Comparison of ENCODE assay signal across 1 cellular context in the genomic region with DNA sequence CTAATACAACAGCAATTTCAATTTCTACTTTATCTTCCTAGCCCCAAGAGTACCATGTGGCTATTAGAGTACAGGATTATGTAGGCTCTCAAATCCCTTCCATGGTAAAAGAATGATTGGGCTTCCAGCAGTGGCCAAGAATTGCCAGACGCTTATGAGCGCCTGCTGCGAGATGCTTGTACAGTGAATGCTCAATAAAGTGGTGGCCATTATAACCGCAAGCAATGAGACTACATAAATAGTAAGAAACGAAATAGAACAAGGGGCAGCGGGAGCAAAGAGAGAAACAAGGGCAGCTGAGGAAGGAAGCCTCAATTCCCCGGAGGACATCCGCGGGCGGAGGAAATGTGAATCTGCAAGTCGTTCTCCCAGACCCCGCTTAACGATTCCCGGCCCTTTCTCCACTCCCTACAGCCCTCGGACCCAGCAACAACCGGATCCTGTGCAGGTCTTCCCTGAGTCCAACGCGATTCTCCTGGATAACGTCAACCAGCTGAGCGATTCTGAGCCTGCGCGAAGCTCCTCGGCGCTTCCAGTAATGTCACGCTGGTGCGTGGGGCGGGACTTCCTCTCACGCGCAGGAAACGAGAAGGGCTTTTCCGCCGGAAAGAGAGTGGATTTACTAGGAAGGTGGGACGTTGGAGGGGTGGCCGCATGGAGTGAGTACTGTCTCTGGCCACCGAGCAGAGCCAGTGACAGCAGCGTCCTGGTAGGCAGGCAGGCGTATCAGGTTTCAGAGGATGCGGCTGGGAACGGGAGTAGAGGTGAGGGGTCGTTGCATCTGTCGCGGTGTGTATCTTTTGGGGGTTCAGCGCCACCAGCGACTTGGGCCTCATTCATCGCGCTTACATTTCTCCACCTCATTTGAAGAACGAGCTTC.
TF ChIP-seq lines count a peak whose summit lies in the region.

No MANE protein-coding gene starts in this region.

TF ChIP-seq in HepG2, 621 proteins besides CTCF, POLR2A, EP300 and RAD21 (continues in another document):
- TF ChIP-seq, protein P1, sequence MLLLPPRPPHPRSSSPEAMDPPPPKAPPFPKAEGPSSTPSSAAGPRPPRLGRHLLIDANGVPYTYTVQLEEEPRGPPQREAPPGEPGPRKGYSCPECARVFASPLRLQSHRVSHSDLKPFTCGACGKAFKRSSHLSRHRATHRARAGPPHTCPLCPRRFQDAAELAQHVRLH (CRISPR knock-in tag; IDR thresholded peaks at IDR 0.05; ENCODE audit: borderline replicate concordance, low read depth) = no peak; the same call in 1 of the 2 replicates
- TF ChIP-seq, protein P2, sequence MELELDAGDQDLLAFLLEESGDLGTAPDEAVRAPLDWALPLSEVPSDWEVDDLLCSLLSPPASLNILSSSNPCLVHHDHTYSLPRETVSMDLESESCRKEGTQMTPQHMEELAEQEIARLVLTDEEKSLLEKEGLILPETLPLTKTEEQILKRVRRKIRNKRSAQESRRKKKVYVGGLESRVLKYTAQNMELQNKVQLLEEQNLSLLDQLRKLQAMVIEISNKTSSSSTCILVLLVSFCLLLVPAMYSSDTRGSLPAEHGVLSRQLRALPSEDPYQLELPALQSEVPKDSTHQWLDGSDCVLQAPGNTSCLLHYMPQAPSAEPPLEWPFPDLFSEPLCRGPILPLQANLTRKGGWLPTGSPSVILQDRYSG (CRISPR knock-in tag; IDR thresholded peaks at IDR 0.05) = no peak; the same call in 1 of the 2 replicates
- TF ChIP-seq, protein P3, sequence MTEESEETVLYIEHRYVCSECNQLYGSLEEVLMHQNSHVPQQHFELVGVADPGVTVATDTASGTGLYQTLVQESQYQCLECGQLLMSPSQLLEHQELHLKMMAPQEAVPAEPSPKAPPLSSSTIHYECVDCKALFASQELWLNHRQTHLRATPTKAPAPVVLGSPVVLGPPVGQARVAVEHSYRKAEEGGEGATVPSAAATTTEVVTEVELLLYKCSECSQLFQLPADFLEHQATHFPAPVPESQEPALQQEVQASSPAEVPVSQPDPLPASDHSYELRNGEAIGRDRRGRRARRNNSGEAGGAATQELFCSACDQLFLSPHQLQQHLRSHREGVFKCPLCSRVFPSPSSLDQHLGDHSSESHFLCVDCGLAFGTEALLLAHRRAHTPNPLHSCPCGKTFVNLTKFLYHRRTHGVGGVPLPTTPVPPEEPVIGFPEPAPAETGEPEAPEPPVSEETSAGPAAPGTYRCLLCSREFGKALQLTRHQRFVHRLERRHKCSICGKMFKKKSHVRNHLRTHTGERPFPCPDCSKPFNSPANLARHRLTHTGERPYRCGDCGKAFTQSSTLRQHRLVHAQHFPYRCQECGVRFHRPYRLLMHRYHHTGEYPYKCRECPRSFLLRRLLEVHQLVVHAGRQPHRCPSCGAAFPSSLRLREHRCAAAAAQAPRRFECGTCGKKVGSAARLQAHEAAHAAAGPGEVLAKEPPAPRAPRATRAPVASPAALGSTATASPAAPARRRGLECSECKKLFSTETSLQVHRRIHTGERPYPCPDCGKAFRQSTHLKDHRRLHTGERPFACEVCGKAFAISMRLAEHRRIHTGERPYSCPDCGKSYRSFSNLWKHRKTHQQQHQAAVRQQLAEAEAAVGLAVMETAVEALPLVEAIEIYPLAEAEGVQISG (CRISPR knock-in tag; IDR thresholded peaks at IDR 0.05) = peak; percentile 96
- TF ChIP-seq EED (CRISPR knock-in tag; IDR thresholded peaks at IDR 0.05) (0 out of 2 replicates have a peak, but pooled peaks have one; percentile 62), SRSF1 (optimal IDR thresholded peaks at IDR 0.05; ENCODE audit: low read depth, low read length) (peak; percentile 81), ZNF678 (CRISPR knock-in tag; IDR thresholded peaks at IDR 0.05) (0 out of 2 replicates have a peak, but pooled peaks have one; percentile 42), ZNF550 (CRISPR knock-in tag; IDR thresholded peaks at IDR 0.05; ENCODE audit: borderline replicate concordance) (no peak), ZNF598 (CRISPR knock-in tag; IDR thresholded peaks at IDR 0.05; ENCODE audit: borderline replicate concordance) (peak; percentile 79; the same call in 1 of the 2 replicates), SMAD3 (CRISPR knock-in tag; IDR thresholded peaks at IDR 0.05) (no peak), MTF1 (CRISPR knock-in tag; IDR thresholded peaks at IDR 0.05) (no peak), TCF7L2 (IDR thresholded peaks at IDR 0.05; ENCODE audit: low read depth, low read length) (no peak), ZNF652 (CRISPR knock-in tag; IDR thresholded peaks at IDR 0.05; ENCODE audit: borderline replicate concordance, low read depth) (no peak)
- TF ChIP-seq, protein P4, sequence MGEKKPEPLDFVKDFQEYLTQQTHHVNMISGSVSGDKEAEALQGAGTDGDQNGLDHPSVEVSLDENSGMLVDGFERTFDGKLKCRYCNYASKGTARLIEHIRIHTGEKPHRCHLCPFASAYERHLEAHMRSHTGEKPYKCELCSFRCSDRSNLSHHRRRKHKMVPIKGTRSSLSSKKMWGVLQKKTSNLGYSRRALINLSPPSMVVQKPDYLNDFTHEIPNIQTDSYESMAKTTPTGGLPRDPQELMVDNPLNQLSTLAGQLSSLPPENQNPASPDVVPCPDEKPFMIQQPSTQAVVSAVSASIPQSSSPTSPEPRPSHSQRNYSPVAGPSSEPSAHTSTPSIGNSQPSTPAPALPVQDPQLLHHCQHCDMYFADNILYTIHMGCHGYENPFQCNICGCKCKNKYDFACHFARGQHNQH (CRISPR knock-in tag; IDR thresholded peaks at IDR 0.05) = no peak
- TF ChIP-seq, protein P5, sequence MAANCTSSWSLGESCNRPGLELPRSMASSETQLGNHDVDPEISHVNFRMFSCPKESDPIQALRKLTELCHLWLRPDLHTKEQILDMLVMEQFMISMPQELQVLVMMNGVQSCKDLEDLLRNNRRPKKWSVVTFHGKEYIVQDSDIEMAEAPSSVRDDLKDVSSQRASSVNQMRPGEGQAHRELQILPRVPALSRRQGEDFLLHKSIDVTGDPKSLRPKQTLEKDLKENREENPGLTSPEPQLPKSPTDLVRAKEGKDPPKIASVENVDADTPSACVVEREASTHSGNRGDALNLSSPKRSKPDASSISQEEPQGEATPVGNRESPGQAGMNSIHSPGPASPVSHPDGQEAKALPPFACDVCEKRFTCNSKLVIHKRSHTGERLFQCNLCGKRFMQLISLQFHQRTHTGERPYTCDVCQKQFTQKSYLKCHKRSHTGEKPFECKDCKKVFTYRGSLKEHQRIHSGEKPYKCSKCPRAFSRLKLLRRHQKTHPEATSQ (CRISPR knock-in tag; IDR thresholded peaks at IDR 0.05; ENCODE audit: borderline replicate concordance) = peak; percentile 55; the same call in 1 of the 2 replicates
- TF ChIP-seq, protein P6, sequence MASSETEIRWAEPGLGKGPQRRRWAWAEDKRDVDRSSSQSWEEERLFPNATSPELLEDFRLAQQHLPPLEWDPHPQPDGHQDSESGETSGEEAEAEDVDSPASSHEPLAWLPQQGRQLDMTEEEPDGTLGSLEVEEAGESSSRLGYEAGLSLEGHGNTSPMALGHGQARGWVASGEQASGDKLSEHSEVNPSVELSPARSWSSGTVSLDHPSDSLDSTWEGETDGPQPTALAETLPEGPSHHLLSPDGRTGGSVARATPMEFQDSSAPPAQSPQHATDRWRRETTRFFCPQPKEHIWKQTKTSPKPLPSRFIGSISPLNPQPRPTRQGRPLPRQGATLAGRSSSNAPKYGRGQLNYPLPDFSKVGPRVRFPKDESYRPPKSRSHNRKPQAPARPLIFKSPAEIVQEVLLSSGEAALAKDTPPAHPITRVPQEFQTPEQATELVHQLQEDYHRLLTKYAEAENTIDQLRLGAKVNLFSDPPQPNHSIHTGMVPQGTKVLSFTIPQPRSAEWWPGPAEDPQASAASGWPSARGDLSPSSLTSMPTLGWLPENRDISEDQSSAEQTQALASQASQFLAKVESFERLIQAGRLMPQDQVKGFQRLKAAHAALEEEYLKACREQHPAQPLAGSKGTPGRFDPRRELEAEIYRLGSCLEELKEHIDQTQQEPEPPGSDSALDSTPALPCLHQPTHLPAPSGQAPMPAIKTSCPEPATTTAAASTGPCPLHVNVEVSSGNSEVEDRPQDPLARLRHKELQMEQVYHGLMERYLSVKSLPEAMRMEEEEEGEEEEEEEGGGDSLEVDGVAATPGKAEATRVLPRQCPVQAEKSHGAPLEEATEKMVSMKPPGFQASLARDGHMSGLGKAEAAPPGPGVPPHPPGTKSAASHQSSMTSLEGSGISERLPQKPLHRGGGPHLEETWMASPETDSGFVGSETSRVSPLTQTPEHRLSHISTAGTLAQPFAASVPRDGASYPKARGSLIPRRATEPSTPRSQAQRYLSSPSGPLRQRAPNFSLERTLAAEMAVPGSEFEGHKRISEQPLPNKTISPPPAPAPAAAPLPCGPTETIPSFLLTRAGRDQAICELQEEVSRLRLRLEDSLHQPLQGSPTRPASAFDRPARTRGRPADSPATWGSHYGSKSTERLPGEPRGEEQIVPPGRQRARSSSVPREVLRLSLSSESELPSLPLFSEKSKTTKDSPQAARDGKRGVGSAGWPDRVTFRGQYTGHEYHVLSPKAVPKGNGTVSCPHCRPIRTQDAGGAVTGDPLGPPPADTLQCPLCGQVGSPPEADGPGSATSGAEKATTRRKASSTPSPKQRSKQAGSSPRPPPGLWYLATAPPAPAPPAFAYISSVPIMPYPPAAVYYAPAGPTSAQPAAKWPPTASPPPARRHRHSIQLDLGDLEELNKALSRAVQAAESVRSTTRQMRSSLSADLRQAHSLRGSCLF (CRISPR knock-in tag; IDR thresholded peaks at IDR 0.05; ENCODE audit: borderline replicate concordance) = no peak
- TF ChIP-seq, protein P7, sequence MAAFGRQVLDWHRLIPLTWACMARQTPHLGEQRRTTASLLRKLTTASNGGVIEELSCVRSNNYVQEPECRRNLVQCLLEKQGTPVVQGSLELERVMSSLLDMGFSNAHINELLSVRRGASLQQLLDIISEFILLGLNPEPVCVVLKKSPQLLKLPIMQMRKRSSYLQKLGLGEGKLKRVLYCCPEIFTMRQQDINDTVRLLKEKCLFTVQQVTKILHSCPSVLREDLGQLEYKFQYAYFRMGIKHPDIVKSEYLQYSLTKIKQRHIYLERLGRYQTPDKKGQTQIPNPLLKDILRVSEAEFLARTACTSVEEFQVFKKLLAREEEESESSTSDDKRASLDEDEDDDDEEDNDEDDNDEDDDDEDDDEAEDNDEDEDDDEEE (CRISPR knock-in tag; IDR thresholded peaks at IDR 0.05) = no peak
- TF ChIP-seq, protein P8, sequence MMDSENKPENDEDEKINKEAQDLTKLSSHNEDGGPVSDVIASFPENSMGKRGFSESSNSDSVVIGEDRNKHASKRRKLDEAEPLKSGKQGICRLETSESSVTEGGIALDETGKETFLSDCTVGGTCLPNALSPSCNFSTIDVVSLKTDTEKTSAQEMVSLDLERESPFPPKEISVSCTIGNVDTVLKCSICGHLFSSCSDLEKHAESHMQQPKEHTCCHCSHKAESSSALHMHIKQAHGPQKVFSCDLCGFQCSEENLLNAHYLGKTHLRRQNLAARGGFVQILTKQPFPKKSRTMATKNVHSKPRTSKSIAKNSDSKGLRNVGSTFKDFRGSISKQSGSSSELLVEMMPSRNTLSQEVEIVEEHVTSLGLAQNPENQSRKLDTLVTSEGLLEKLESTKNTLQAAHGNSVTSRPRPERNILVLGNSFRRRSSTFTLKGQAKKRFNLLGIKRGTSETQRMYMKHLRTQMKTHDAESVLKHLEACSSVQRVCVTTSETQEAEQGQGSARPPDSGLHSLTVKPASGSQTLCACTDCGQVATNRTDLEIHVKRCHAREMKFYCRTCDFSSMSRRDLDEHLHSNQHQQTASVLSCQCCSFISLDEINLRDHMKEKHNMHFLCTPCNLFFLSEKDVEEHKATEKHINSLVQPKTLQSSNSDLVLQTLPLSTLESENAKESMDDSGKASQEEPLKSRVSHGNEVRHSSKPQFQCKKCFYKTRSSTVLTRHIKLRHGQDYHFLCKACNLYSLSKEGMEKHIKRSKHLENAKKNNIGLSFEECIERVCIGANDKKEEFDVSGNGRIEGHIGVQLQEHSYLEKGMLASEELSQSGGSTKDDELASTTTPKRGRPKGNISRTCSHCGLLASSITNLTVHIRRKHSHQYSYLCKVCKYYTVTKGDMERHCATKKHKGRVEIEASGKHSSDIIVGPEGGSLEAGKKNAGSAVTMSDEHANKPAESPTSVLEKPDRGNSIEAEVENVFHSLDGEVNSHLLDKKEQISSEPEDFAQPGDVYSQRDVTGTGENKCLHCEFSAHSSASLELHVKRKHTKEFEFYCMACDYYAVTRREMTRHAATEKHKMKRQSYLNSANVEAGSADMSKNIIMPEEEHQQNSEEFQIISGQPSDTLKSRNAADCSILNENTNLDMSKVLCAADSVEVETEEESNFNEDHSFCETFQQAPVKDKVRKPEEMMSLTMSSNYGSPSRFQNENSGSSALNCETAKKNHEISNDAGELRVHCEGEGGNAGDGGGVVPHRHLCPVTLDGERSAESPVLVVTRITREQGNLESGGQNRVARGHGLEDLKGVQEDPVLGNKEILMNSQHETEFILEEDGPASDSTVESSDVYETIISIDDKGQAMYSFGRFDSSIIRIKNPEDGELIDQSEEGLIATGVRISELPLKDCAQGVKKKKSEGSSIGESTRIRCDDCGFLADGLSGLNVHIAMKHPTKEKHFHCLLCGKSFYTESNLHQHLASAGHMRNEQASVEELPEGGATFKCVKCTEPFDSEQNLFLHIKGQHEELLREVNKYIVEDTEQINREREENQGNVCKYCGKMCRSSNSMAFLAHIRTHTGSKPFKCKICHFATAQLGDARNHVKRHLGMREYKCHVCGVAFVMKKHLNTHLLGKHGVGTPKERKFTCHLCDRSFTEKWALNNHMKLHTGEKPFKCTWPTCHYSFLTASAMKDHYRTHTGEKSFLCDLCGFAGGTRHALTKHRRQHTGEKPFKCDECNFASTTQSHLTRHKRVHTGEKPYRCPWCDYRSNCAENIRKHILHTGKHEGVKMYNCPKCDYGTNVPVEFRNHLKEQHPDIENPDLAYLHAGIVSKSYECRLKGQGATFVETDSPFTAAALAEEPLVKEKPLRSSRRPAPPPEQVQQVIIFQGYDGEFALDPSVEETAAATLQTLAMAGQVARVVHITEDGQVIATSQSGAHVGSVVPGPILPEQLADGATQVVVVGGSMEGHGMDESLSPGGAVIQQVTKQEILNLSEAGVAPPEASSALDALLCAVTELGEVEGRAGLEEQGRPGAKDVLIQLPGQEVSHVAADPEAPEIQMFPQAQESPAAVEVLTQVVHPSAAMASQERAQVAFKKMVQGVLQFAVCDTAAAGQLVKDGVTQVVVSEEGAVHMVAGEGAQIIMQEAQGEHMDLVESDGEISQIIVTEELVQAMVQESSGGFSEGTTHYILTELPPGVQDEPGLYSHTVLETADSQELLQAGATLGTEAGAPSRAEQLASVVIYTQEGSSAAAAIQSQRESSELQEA (CRISPR knock-in tag; IDR thresholded peaks at IDR 0.05; ENCODE audit: not compliant biosample characterization) = no peak
- TF ChIP-seq, protein P9, sequence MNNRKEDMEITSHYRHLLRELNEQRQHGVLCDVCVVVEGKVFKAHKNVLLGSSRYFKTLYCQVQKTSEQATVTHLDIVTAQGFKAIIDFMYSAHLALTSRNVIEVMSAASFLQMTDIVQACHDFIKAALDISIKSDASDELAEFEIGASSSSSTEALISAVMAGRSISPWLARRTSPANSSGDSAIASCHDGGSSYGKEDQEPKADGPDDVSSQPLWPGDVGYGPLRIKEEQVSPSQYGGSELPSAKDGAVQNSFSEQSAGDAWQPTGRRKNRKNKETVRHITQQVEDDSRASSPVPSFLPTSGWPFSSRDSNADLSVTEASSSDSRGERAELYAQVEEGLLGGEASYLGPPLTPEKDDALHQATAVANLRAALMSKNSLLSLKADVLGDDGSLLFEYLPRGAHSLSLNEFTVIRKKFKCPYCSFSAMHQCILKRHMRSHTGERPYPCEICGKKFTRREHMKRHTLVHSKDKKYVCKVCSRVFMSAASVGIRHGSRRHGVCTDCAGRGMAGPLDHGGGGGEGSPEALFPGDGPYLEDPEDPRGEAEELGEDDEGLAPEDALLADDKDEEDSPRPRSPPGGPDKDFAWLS (CRISPR knock-in tag; IDR thresholded peaks at IDR 0.05; ENCODE audit: borderline replicate concordance) = 0 out of 2 replicates have a peak, but pooled peaks have one; percentile 42
